Comparison of ENCODE assay signal across 28 cellular contexts in genomic region chr16:52309761-52310416, GRCh38.
"Had no signal": no experiment of that assay in that cellular context is flagged by ENCODE, and none has a peak within 500 bp of the region (broad histone marks: within the 10 kb centered on the region; RNA-seq: fewer than 3 reads in every experiment).

No MANE protein-coding gene starts in this region.

- FAIRE-seq: keratinocyte, small intestine had no signal

- H3K4me3 ChIP-seq: cardiac muscle cell, esophagus squamous epithelium, gastrocnemius medialis, mucosa of descending colon, testis, vagina had no signal

- H3K4me1 ChIP-seq: esophagus squamous epithelium, gastrocnemius medialis, testis, vagina had no signal

- DNase-seq: activated CD4-positive, alpha-beta T cell treated with anti-CD3 and anti-CD28 coated beads, Interleukin-2, amount 10 ng/mL, durations not matched to agents 7 days and 5 days; activated CD4-positive, CD25-positive, alpha-beta regulatory T cell treated with anti-CD3 and anti-CD28 coated beads, Interleukin-2, amount 50 U/mL, for 72 hours; activated CD8-positive, alpha-beta memory T cell treated with anti-CD3 and anti-CD28 coated beads for 24 hours; activated CD8-positive, alpha-beta memory T cell treated with anti-CD3 and anti-CD28 coated beads, Interleukin-2, amount 50 U/mL, for 4 hours; activated naive CD4-positive, alpha-beta T cell; activated T-cell treated with anti-CD3 and anti-CD28 coated beads, Interleukin-2, amount 50 U/mL, for 24 hours; amniotic stem cell; cortex of kidney; endodermal cell; esophagus squamous epithelium; gastrocnemius medialis; hippocampal formation; left colon; mesenchymal stem cell; mucosa of descending colon; nephron progenitor cell; posterior cingulate gyrus; small intestine; testis; trophoblast cell had no signal

- ATAC-seq: activated T-helper 17 cell treated with anti-CD3 and anti-CD28 coated beads, Interleukin-2, amount 50 U/mL, for 72 hours; gastrocnemius medialis; left colon; sciatic nerve; stimulated activated memory B cell treated with anti-CD40 and anti-IgM and Interleukin-4, amounts not matched to agents 10 μg/mL and 1 μg/mL and 100 μg/mL, for 72 hours had no signal

- H3K27ac Mint-ChIP-seq: activated CD4-positive, alpha-beta T cell treated with anti-CD3 and anti-CD28 coated beads, Interleukin-2, amount 10 ng/mL, durations not matched to agents 7 days and 5 days; activated naive CD8-positive, alpha-beta T cell; activated T-cell treated with anti-CD3 and anti-CD28 coated beads, Interleukin-2, amount 50 U/mL, for 24 hours; activated T-helper 17 cell treated with anti-CD3 and anti-CD28 coated beads, Interleukin-2, amount 50 U/mL, for 72 hours; endodermal cell; nephron progenitor cell; stimulated activated memory B cell treated with anti-CD40 and anti-IgM and Interleukin-4, amounts not matched to agents 10 μg/mL and 1 μg/mL and 100 μg/mL, for 72 hours had no signal

- H3K4me3 Mint-ChIP-seq: activated CD4-positive, alpha-beta T cell treated with anti-CD3 and anti-CD28 coated beads, Interleukin-2, amount 10 ng/mL, durations not matched to agents 7 days and 5 days; activated naive CD8-positive, alpha-beta T cell; activated T-cell treated with anti-CD3 and anti-CD28 coated beads, Interleukin-2, amount 50 U/mL, for 24 hours; activated T-helper 17 cell treated with anti-CD3 and anti-CD28 coated beads, Interleukin-2, amount 50 U/mL, for 72 hours; endodermal cell; nephron progenitor cell; stimulated activated memory B cell treated with anti-CD40 and anti-IgM and Interleukin-4, amounts not matched to agents 10 μg/mL and 1 μg/mL and 100 μg/mL, for 72 hours had no signal

- H3K27me3 ChIP-seq: cardiac muscle cell, esophagus squamous epithelium, gastrocnemius medialis, testis, vagina had no signal

- H3K36me3 ChIP-seq: cardiac muscle cell, esophagus squamous epithelium, gastrocnemius medialis, vagina had no signal

- H3K9me3 Mint-ChIP-seq: activated CD4-positive, alpha-beta T cell treated with anti-CD3 and anti-CD28 coated beads, Interleukin-2, amount 10 ng/mL, durations not matched to agents 7 days and 5 days; activated T-helper 17 cell treated with anti-CD3 and anti-CD28 coated beads, Interleukin-2, amount 50 U/mL, for 72 hours; endodermal cell; nephron progenitor cell had no signal

- H3K27ac ChIP-seq: cardiac muscle cell, esophagus squamous epithelium, gastrocnemius medialis, testis, vagina, VCaP had no signal

- H3K27me3 Mint-ChIP-seq: activated CD4-positive, alpha-beta T cell treated with anti-CD3 and anti-CD28 coated beads, Interleukin-2, amount 10 ng/mL, durations not matched to agents 7 days and 5 days; activated naive CD8-positive, alpha-beta T cell; activated T-cell treated with anti-CD3 and anti-CD28 coated beads, Interleukin-2, amount 50 U/mL, for 24 hours; activated T-helper 17 cell treated with anti-CD3 and anti-CD28 coated beads, Interleukin-2, amount 50 U/mL, for 72 hours; stimulated activated memory B cell treated with anti-CD40 and anti-IgM and Interleukin-4, amounts not matched to agents 10 μg/mL and 1 μg/mL and 100 μg/mL, for 72 hours had no signal

- H3K36me3 Mint-ChIP-seq: activated naive CD8-positive, alpha-beta T cell; stimulated activated memory B cell treated with anti-CD40 and anti-IgM and Interleukin-4, amounts not matched to agents 10 μg/mL and 1 μg/mL and 100 μg/mL, for 72 hours had no signal

- H3K4me1 Mint-ChIP-seq: activated CD4-positive, alpha-beta T cell treated with anti-CD3 and anti-CD28 coated beads, Interleukin-2, amount 10 ng/mL, durations not matched to agents 7 days and 5 days; activated T-helper 17 cell treated with anti-CD3 and anti-CD28 coated beads, Interleukin-2, amount 50 U/mL, for 72 hours; nephron progenitor cell; stimulated activated memory B cell treated with anti-CD40 and anti-IgM and Interleukin-4, amounts not matched to agents 10 μg/mL and 1 μg/mL and 100 μg/mL, for 72 hours had no signal

- H3K9me3 ChIP-seq: esophagus squamous epithelium, gastrocnemius medialis, mucosa of descending colon, testis, vagina had no signal
